ENCODE assay signal across 13 cellular contexts in the genomic region with DNA sequence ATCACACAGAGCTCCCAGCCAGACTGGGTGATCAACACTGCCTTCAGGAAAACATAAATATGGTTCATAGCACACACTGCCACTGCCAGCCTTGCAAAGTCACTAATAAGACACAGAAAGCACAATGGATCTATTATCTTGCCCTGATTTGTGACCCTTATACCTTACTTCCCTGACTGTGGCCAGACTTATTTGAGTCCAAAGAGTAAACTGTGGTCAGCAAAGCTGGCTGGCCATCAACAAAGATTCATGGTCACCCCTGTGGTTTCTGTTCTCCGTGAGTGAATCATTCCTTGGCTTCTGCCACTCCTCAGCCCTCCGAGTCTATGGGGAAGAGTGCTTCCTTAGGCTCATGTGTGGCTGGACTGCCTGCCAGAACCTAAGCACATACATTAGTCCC.
DNase-seq lines count a peak whose midpoint lies in the region; ATAC-seq and TF ChIP-seq lines count a peak whose summit lies in the region.
"Had no signal": no experiment of that assay in that cellular context is flagged by ENCODE, and none has a peak within 500 bp of the region (broad histone marks: within the 10 kb centered on the region; RNA-seq: fewer than 3 reads in every experiment).

No MANE protein-coding gene starts in this region.

- H3K9me3 ChIP-seq in left lung = no peaks in the 10 kb centered on the region
- H3K9me3 ChIP-seq: BE2C, tibial nerve had no signal

- peaks cover 13 to 21% of the 10 kb centered on the region in 2 donors for H3K4me1 ChIP-seq in left lung
- H3K4me1 ChIP-seq: BE2C had no signal

- H3K4me3 ChIP-seq in left lung = no peak overlapping the region
- H3K4me3 ChIP-seq: tibial nerve had no signal

- no peaks in the 10 kb centered on the region for H3K36me3 ChIP-seq in left lung
- H3K36me3 ChIP-seq: BE2C, tibial nerve had no signal

- no peak overlapping the region for H3K27ac ChIP-seq in left lung
- H3K27ac ChIP-seq in caudate nucleus (ENCODE audit: low read depth, low read length) = no peak overlapping the region
- H3K27ac ChIP-seq: tibial nerve had no signal

- ATAC-seq in left lung (peak; percentile 79), HG03342 (IDR thresholded peaks at IDR 0.05; ENCODE audit: unreplicated experiment) (no peak)
- ATAC-seq: Panc1 had no signal

- intact Hi-C loops in left lung (cut with DNase I) = no loop called here

- DNase-seq in AG08395 (ENCODE audit: low spot score) = peak; percentile 90
- DNase-seq in NCI-H226 = peak; percentile 85
- peak; percentile 76 for DNase-seq in dermis blood vessel endothelial cell
- DNase-seq in left lung = peak in 1 of 2 donors; percentile 53
- no peak for DNase-seq in NCI-H526 (lab: John Stamatoyannopoulos, UW)
- no peak for DNase-seq in caudate nucleus (lab: John Stamatoyannopoulos, UW)
- DNase-seq in hypothalamus (lab: John Stamatoyannopoulos, UW) = no peak
- DNase-seq: activated CD8-positive, alpha-beta memory T cell treated with anti-CD3 and anti-CD28 coated beads for 24 hours; BE2C; stimulated activated CD4-positive, alpha-beta T cell treated with anti-CD3 and anti-CD28 coated beads, Interleukin-2, amount 100 ng/mL, for 24 hours had no signal

- no peak for TF ChIP-seq CTCF in left lung (IDR thresholded peaks at IDR 0.05)

- no peaks in the 10 kb centered on the region for H3K27me3 ChIP-seq in left lung
- H3K27me3 ChIP-seq: BE2C, tibial nerve had no signal

Comparison
In these comparisons a context has a peak if more than half of its experiments do, and no peak if none do; other contexts are left out.
1. DNase-seq: peak in AG08395 (single experiment), NCI-H226 (single experiment) and dermis blood vessel endothelial cell (single experiment); none in NCI-H526 (0 of 2), caudate nucleus (0 of 61) and hypothalamus (0 of 51).